ENCODE assay signal across 19 cellular contexts in genomic region chr18:74446178-74446577, GRCh38. TPM values are rescaled to one million over a fixed set of nuclear protein-coding genes. Genes with fewer than 3 reads are reported as not detected.
DNase-seq lines count a peak whose midpoint lies in the region; ATAC-seq and TF ChIP-seq lines count a peak whose summit lies in the region.
"Had no signal": no experiment of that assay in that cellular context is flagged by ENCODE, and none has a peak within 500 bp of the region (broad histone marks: within the 10 kb centered on the region; RNA-seq: fewer than 3 reads in every experiment).

No MANE protein-coding gene starts in this region.

- peaks cover 0 to 3% of the 10 kb centered on the region in 2 donors for H3K27me3 Mint-ChIP-seq in natural killer cell treated with Interleukin-12 subunit alpha and Interleukin-12 subunit beta and Interleukin-15 and Interleukin-18, amount 100 ng/mL, for 72 hours
- peaks cover 5 to 12% of the 10 kb centered on the region in 2 donors for H3K27me3 Mint-ChIP-seq in natural killer cell (ENCODE audit: low read depth in 2 of 2)
- H3K27me3 Mint-ChIP-seq in activated T-cell treated with anti-CD3 and anti-CD28 coated beads, Interleukin-2, amount 50 U/mL, for 24 hours, result no peaks in the 10 kb centered on the region

- H3K27ac ChIP-seq in osteoblast (ENCODE audit: low read depth, low read length), result no peak overlapping the region

- no peaks in the 10 kb centered on the region for H3K27me3 ChIP-seq in osteoblast (ENCODE audit: insufficient read depth, low read length)

- H3K4me1 ChIP-seq in osteoblast (ENCODE audit: insufficient read depth, low read length), result no peaks in the 10 kb centered on the region

- DNase-seq in natural killer cell treated with Interleukin-12 subunit alpha and Interleukin-12 subunit beta and Interleukin-15 and Interleukin-18, amount 100 ng/mL, for 72 hours (ENCODE audit: low spot score), result peak; percentile 39
- DNase-seq in natural killer cell (no peak), UCSD-AML1 (lab: John Stamatoyannopoulos, UW; ENCODE audit: unreplicated experiment) (peak; percentile 37), osteoblast (ENCODE audit: insufficient read length, low spot score, missing footprints) (peak; percentile 66), ureter (ENCODE audit: low spot score) (peak; percentile 17), posterior vena cava (ENCODE audit: low spot score) (no peak)
- no peak for DNase-seq in activated T-cell treated with anti-CD3 and anti-CD28 coated beads, Interleukin-2, amount 50 U/mL, for 24 hours
- no peak for DNase-seq in activated CD4-positive, CD25-positive, alpha-beta regulatory T cell treated with anti-CD3 and anti-CD28 coated beads, Interleukin-2, amount 50 U/mL, for 72 hours
- DNase-seq: 8988T; C1 segment of cervical spinal cord; CD4-positive, CD25-positive, alpha-beta regulatory T cell; CD8-positive, alpha-beta memory T cell; COR-L47; HFFc6; IMR-90 had no signal

- no peak overlapping the region for H2AFZ ChIP-seq in osteoblast (ENCODE audit: low read length)

- ATAC-seq in natural killer cell treated with Interleukin-12 subunit alpha and Interleukin-12 subunit beta and Interleukin-15 and Interleukin-18, amount 100 ng/mL, for 72 hours, result no peak
- no peak for ATAC-seq in natural killer cell
- ATAC-seq: HCT116, K562 had no signal

- H3K9me3 ChIP-seq in osteoblast (ENCODE audit: low read depth, low read length), result no peaks in the 10 kb centered on the region

- H3K36me3 Mint-ChIP-seq in natural killer cell treated with Interleukin-12 subunit alpha and Interleukin-12 subunit beta and Interleukin-15 and Interleukin-18, amount 100 ng/mL, for 72 hours, result no peaks in the 10 kb centered on the region
- H3K36me3 Mint-ChIP-seq in natural killer cell, result no peaks in the 10 kb centered on the region
- no peaks in the 10 kb centered on the region for H3K36me3 Mint-ChIP-seq in activated T-cell treated with anti-CD3 and anti-CD28 coated beads, Interleukin-2, amount 50 U/mL, for 24 hours (ENCODE audit: low read depth)
- H3K36me3 Mint-ChIP-seq: CD4-positive, CD25-positive, alpha-beta regulatory T cell; CD8-positive, alpha-beta memory T cell had no signal

- no peak overlapping the region for H3K4me2 ChIP-seq in osteoblast (ENCODE audit: insufficient read depth, low read length)

- no peaks in the 10 kb centered on the region for H3K4me1 Mint-ChIP-seq in natural killer cell treated with Interleukin-12 subunit alpha and Interleukin-12 subunit beta and Interleukin-15 and Interleukin-18, amount 100 ng/mL, for 72 hours (ENCODE audit: low read depth in 2 of 2)
- H3K4me1 Mint-ChIP-seq in natural killer cell, result no peaks in the 10 kb centered on the region
- no peaks in the 10 kb centered on the region for H3K4me1 Mint-ChIP-seq in activated T-cell treated with anti-CD3 and anti-CD28 coated beads, Interleukin-2, amount 50 U/mL, for 24 hours (ENCODE audit: low read depth)
- H3K4me1 Mint-ChIP-seq: CD4-positive, CD25-positive, alpha-beta regulatory T cell; CD8-positive, alpha-beta memory T cell had no signal

- no peaks in the 10 kb centered on the region for H3K9me3 Mint-ChIP-seq in natural killer cell treated with Interleukin-12 subunit alpha and Interleukin-12 subunit beta and Interleukin-15 and Interleukin-18, amount 100 ng/mL, for 72 hours
- no peaks in the 10 kb centered on the region for H3K9me3 Mint-ChIP-seq in natural killer cell
- no peaks in the 10 kb centered on the region for H3K9me3 Mint-ChIP-seq in activated T-cell treated with anti-CD3 and anti-CD28 coated beads, Interleukin-2, amount 50 U/mL, for 24 hours
- H3K9me3 Mint-ChIP-seq: CD4-positive, CD25-positive, alpha-beta regulatory T cell; CD8-positive, alpha-beta memory T cell; HFFc6 had no signal

- no peak overlapping the region for H3K27ac Mint-ChIP-seq in natural killer cell treated with Interleukin-12 subunit alpha and Interleukin-12 subunit beta and Interleukin-15 and Interleukin-18, amount 100 ng/mL, for 72 hours
- H3K27ac Mint-ChIP-seq in natural killer cell, result no peak overlapping the region
- no peak overlapping the region for H3K27ac Mint-ChIP-seq in activated T-cell treated with anti-CD3 and anti-CD28 coated beads, Interleukin-2, amount 50 U/mL, for 24 hours
- H3K27ac Mint-ChIP-seq: CD8-positive, alpha-beta memory T cell; HFFc6 had no signal

- no peaks in the 10 kb centered on the region for H4K20me1 ChIP-seq in osteoblast (ENCODE audit: insufficient read depth, low read length)

- TF ChIP-seq CTCF in natural killer cell (IDR thresholded peaks at IDR 0.05) (no peak), osteoblast (IDR thresholded peaks at IDR 0.05; ENCODE audit: extremely low read depth, low read depth, low read length) (no peak)

- H3K36me3 ChIP-seq in osteoblast (ENCODE audit: insufficient read depth, low read length), result no peaks in the 10 kb centered on the region

- no peaks in the 10 kb centered on the region for H3K79me2 ChIP-seq in osteoblast (ENCODE audit: insufficient read depth, low read length)

- intact Hi-C loops in natural killer cell (cut with micrococcal nuclease), result no loop called here
- intact Hi-C loops in posterior vena cava (cut with DNase I), result no loop called here

- H3K4me3 ChIP-seq in osteoblast (ENCODE audit: insufficient read depth, low read length), result no peak overlapping the region
- H3K4me3 ChIP-seq: K562 had no signal

- no peak overlapping the region for H3K4me3 Mint-ChIP-seq in natural killer cell treated with Interleukin-12 subunit alpha and Interleukin-12 subunit beta and Interleukin-15 and Interleukin-18, amount 100 ng/mL, for 72 hours
- no peak overlapping the region for H3K4me3 Mint-ChIP-seq in natural killer cell
- H3K4me3 Mint-ChIP-seq in activated T-cell treated with anti-CD3 and anti-CD28 coated beads, Interleukin-2, amount 50 U/mL, for 24 hours, result no peak overlapping the region
- H3K4me3 Mint-ChIP-seq: CD4-positive, CD25-positive, alpha-beta regulatory T cell; CD8-positive, alpha-beta memory T cell; HFFc6 had no signal

RNA-seq across cellular contexts. Expression of gene DIPK1C, which starts 10.9 kb away (rescaled TPM):
- total RNA-seq in natural killer cell treated with Interleukin-12 subunit alpha and Interleukin-12 subunit beta and Interleukin-15 and Interleukin-18, amount 100 ng/mL, for 72 hours, result not detected
- not detected for total RNA-seq in natural killer cell
- not detected in 2 replicates for total RNA-seq in osteoblast
- not detected for total RNA-seq in ureter
- total RNA-seq in posterior vena cava, result not detected
- total RNA-seq: A673; CD4-positive, CD25-positive, alpha-beta regulatory T cell; CD8-positive, alpha-beta memory T cell; H4; HFFc6; IMR-90 had no signal

RNA-seq across cellular contexts. Expression of gene CNDP2, which starts 50.0 kb away (rescaled TPM):
- 100 to 1,000 TPM; 152 to 215 TPM for total RNA-seq in natural killer cell treated with Interleukin-12 subunit alpha and Interleukin-12 subunit beta and Interleukin-15 and Interleukin-18, amount 100 ng/mL, for 72 hours
- total RNA-seq in natural killer cell, result 100 to 1,000 TPM; 147 to 167 (median 153) TPM
- 25.3 and 27.7 TPM in 2 replicates for total RNA-seq in osteoblast
- 344 TPM for total RNA-seq in ureter
- 10 to 100 TPM; 73.5 to 75.0 TPM for total RNA-seq in posterior vena cava

Comparison
In these comparisons a context has a peak if more than half of its experiments do, and no peak if none do; other contexts are left out.
1. DNase-seq: peak in natural killer cell treated with Interleukin-12 subunit alpha and Interleukin-12 subunit beta and Interleukin-15 and Interleukin-18, amount 100 ng/mL, for 72 hours (single experiment), UCSD-AML1 (single experiment), osteoblast (single experiment) and ureter (single experiment); none in natural killer cell (single experiment), posterior vena cava (single experiment), activated T-cell treated with anti-CD3 and anti-CD28 coated beads, Interleukin-2, amount 50 U/mL, for 24 hours (single experiment) and activated CD4-positive, CD25-positive, alpha-beta regulatory T cell treated with anti-CD3 and anti-CD28 coated beads, Interleukin-2, amount 50 U/mL, for 72 hours (single experiment).